In genomic region chr20:44068780-44069191, GRCh38 we compare ENCODE assay signal across 10 cellular contexts.
A peak's percentile ranks its signal among the peaks of the same experiment; 100 is the strongest.
DNase-seq lines count a peak whose midpoint lies in the region; ATAC-seq and TF ChIP-seq lines count a peak whose summit lies in the region.
"Had no signal": no experiment of that assay in that cellular context is flagged by ENCODE, and none has a peak within 500 bp of the region (broad histone marks: within the 10 kb centered on the region; RNA-seq: fewer than 3 reads in every experiment).

No MANE protein-coding gene starts in this region.

- CTCF ChIA-PET in CD4-positive, alpha-beta T cell (lab: Charles Lee) = interaction anchor here (2.4 to 2.6 kb wide), 2 partner anchors 12 kb away, joined by 10 to 11 read pairs; no protein-coding TSS in a partner anchor

- H3K4me3 ChIP-seq in lower lobe of right lung = no peak overlapping the region
- H3K4me3 ChIP-seq: tibial artery had no signal

- H3K27ac Mint-ChIP-seq in CD4-positive, alpha-beta T cell = peak overlapping the region; percentile 97
- peak overlapping the region; percentile 94 for H3K27ac Mint-ChIP-seq in T-helper 17 cell

- H3K27me3 Mint-ChIP-seq in CD4-positive, alpha-beta T cell = no peaks in the 10 kb centered on the region
- H3K27me3 Mint-ChIP-seq in T-helper 17 cell = peaks cover 12% of the 10 kb centered on the region

- POLR2A ChIA-PET in CD4-positive, alpha-beta T cell (lab: Charles Lee) = interaction anchor here (1.1 to 2.2 kb wide), 8 partner anchors 8 to 611 kb away, joined by 3 to 27 read pairs (median 8); partner anchors contain the start of gene SRSF6

- H3K27me3 ChIP-seq in CD4-positive, alpha-beta T cell (ENCODE audit: control insufficient read depth, insufficient read depth, low read length) = no peaks in the 10 kb centered on the region
- H3K27me3 ChIP-seq in lower lobe of right lung (ENCODE audit: low read depth) = no peaks in the 10 kb centered on the region

- H3K36me3 Mint-ChIP-seq in CD4-positive, alpha-beta T cell (ENCODE audit: low read depth) = no peaks in the 10 kb centered on the region
- no peaks in the 10 kb centered on the region for H3K36me3 Mint-ChIP-seq in T-helper 17 cell (ENCODE audit: low read depth)

- TF ChIP-seq CTCF in CD4-positive, alpha-beta T cell (IDR thresholded peaks at IDR 0.05) = no peak
- no peak for TF ChIP-seq CTCF in lower lobe of right lung (IDR thresholded peaks at IDR 0.05)

- H3K36me3 ChIP-seq in lower lobe of right lung = no peaks in the 10 kb centered on the region
- H3K36me3 ChIP-seq: tibial artery had no signal

- ATAC-seq in CD4-positive, alpha-beta T cell (ENCODE audit: poor library complexity) = no peak
- peak; percentile 9 for ATAC-seq in GM21528 (IDR thresholded peaks at IDR 0.05; ENCODE audit: low FRiP score, unreplicated experiment)
- ATAC-seq in T-helper 17 cell = no peak
- ATAC-seq in lower lobe of right lung = no peak
- no peak for ATAC-seq in GM18907 (IDR thresholded peaks at IDR 0.05; ENCODE audit: unreplicated experiment)

- peaks cover 69% of the 10 kb centered on the region for H3K4me1 Mint-ChIP-seq in CD4-positive, alpha-beta T cell (ENCODE audit: low read depth)
- peaks cover 26% of the 10 kb centered on the region for H3K4me1 Mint-ChIP-seq in T-helper 17 cell

- DNase-seq in CD4-positive, alpha-beta T cell = peak in 3 of 10 experiments; percentile 20 to 32 (median 27)
- DNase-seq in T-helper 17 cell (no peak), lower lobe of right lung (no peak), RPMI8226 (no peak), kidney glomerular epithelial cell (lab: John Stamatoyannopoulos, UW) (no peak), cortex of kidney (lab: John Stamatoyannopoulos, UW) (no peak)
- DNase-seq: OCI-M1 had no signal

- no peaks in the 10 kb centered on the region for H3K9me3 Mint-ChIP-seq in CD4-positive, alpha-beta T cell

- peak overlapping the region; percentile 85 for H3K4me3 Mint-ChIP-seq in CD4-positive, alpha-beta T cell
- peak overlapping the region; percentile 90 for H3K4me3 Mint-ChIP-seq in T-helper 17 cell

- H3K9me3 ChIP-seq in CD4-positive, alpha-beta T cell (ENCODE audit: control insufficient read depth, low read length) = no peaks in the 10 kb centered on the region
- H3K9me3 ChIP-seq in T-helper 17 cell (ENCODE audit: control insufficient read depth, low read length, poor library complexity, severe bottlenecking) (no peaks in the 10 kb centered on the region), lower lobe of right lung (no peaks in the 10 kb centered on the region)
- H3K9me3 ChIP-seq: tibial artery had no signal

- peak overlapping the region; percentile 97 for H3K27ac ChIP-seq in CD4-positive, alpha-beta T cell (ENCODE audit: low read depth, low read length)
- peak overlapping the region; percentile 46 for H3K27ac ChIP-seq in lower lobe of right lung
- H3K27ac ChIP-seq: tibial artery had no signal

- peaks cover 6% of the 10 kb centered on the region for H3K4me1 ChIP-seq in lower lobe of right lung
- H3K4me1 ChIP-seq: tibial artery had no signal

- intact Hi-C loops in CD4-positive, alpha-beta T cell (cut with DNase I, micrococcal nuclease) = loop anchor here (1.0 to 5.0 kb wide), 3 partner anchors 12 to 116 kb away; no protein-coding TSS in a partner anchor
- intact Hi-C loops in lower lobe of right lung (cut with DNase I) = no loop called here
